ENCODE assay signal across 31 cellular contexts in genomic region chr5:133415906-133416305, GRCh38.
DNase-seq lines count a peak whose midpoint lies in the region; ATAC-seq and TF ChIP-seq lines count a peak whose summit lies in the region.
"Had no signal": no experiment of that assay in that cellular context is flagged by ENCODE, and none has a peak within 500 bp of the region (broad histone marks: within the 10 kb centered on the region; RNA-seq: fewer than 3 reads in every experiment).

No MANE protein-coding gene starts in this region.

- peak overlapping the region in 36 of 59 donors; percentile 3 to 78 (median 64) for H3K27ac ChIP-seq in dorsolateral prefrontal cortex
- H3K27ac ChIP-seq: 22Rv1; A549; BLaER1; BLaER1 treated with 17β-estradiol and CSF1 and Interleukin-3, amounts not matched to agents 10 nM and 100 nM; C4-2B had no signal

- intact Hi-C loops in dorsolateral prefrontal cortex (cut with DNase I): no loop called here
- intact Hi-C loops in Right ventricle myocardium inferior (cut with DNase I): no loop called here

- ATAC-seq in Right ventricle myocardium inferior: no peak
- ATAC-seq: A549; CD8-positive, alpha-beta T cell had no signal

- H3K4me3 ChIP-seq in dorsolateral prefrontal cortex: no peak overlapping the region
- H3K4me3 ChIP-seq: A549; BLaER1; BLaER1 treated with 17β-estradiol and CSF1 and Interleukin-3, amounts not matched to agents 10 nM and 100 nM had no signal

- DNase-seq in dorsolateral prefrontal cortex (no peak), inferior parietal cortex (ENCODE audit: extremely low spot score) (peak; percentile 52), superior temporal gyrus (ENCODE audit: extremely low spot score) (peak; percentile 73), HEK293T (ENCODE audit: extremely low spot score) (no peak), Right ventricle myocardium inferior (ENCODE audit: missing footprints) (no peak), SKM-1 treated with dmso at 0.1 percent for 144 hours (lab: John Stamatoyannopoulos, UW; ENCODE audit: unreplicated experiment) (no peak)
- DNase-seq: 8988T; ACHN; AML-193; BE2C; C1 segment of cervical spinal cord; Caco-2; Calu3; CD4-positive, alpha-beta memory T cell; CD4-positive, alpha-beta T cell; CD4-positive, CD25-positive, alpha-beta regulatory T cell; CD8-positive, alpha-beta memory T cell; CD8-positive, alpha-beta T cell; COR-L47; DMS 273 treated with DMSO at 0.1 percent for 48 hours; DMS153; DMS53; DMS79; DMS79 treated with DMSO at 0.1 percent for 48 hours; DND-41; EL had no signal

- no peaks in the 10 kb centered on the region for H3K27me3 ChIP-seq in dorsolateral prefrontal cortex
- H3K27me3 ChIP-seq: BLaER1; BLaER1 treated with 17β-estradiol and CSF1 and Interleukin-3, amounts not matched to agents 10 nM and 100 nM had no signal

- CTCF ChIA-PET in HEK293T (lab: Yijun Ruan, JAX): interaction anchor here (0.5 to 1.0 kb wide), 2 partner anchors 305 to 611 kb away, joined by 3 read pairs; no protein-coding TSS in a partner anchor

- TF ChIP-seq CTCF in dorsolateral prefrontal cortex (IDR thresholded peaks at IDR 0.05 in 54 of 56, conservative IDR thresholded peaks at IDR 0.05 in 2 of 56; ENCODE audit: low read depth in 1 of 56, partially characterized antibody in 56 of 56): no peak

- POLR2A ChIA-PET in HEK293T (lab: Yijun Ruan, JAX): no interaction called here

TF ChIP-seq in HEK293T, 16 proteins besides CTCF, POLR2A, EP300 and RAD21:
- TF ChIP-seq ARNT (IDR thresholded peaks at IDR 0.05) (no peak), PKNOX1 (IDR thresholded peaks at IDR 0.05) (no peak), SP1 (IDR thresholded peaks at IDR 0.05) (no peak), TARDBP (IDR thresholded peaks at IDR 0.05) (no peak), NFRKB (IDR thresholded peaks at IDR 0.05) (no peak), FOXA1 (IDR thresholded peaks at IDR 0.05) (no peak), ELF4 (IDR thresholded peaks at IDR 0.05) (no peak), LEF1 (IDR thresholded peaks at IDR 0.05; ENCODE audit: borderline replicate concordance) (no peak), FOXM1 (IDR thresholded peaks at IDR 0.05; ENCODE audit: borderline replicate concordance) (no peak), HDGF (IDR thresholded peaks at IDR 0.05; ENCODE audit: borderline replicate concordance) (no peak), SUZ12 (IDR thresholded peaks at IDR 0.05) (no peak), BHLHE40 (IDR thresholded peaks at IDR 0.05; ENCODE audit: borderline replicate concordance) (no peak), L3MBTL2 (conservative IDR thresholded peaks at IDR 0.05) (no peak), FOXK2 (IDR thresholded peaks at IDR 0.05) (no peak), ZNF384 (IDR thresholded peaks at IDR 0.05) (no peak), CTBP1 (IDR thresholded peaks at IDR 0.05; ENCODE audit: borderline replicate concordance) (no peak)

Comparison
In these comparisons a context has a peak if more than half of its experiments do, and no peak if none do; other contexts are left out.
1. DNase-seq: peak in inferior parietal cortex (single experiment) and superior temporal gyrus (single experiment); none in dorsolateral prefrontal cortex (0 of 10), HEK293T (single experiment), Right ventricle myocardium inferior (single experiment) and SKM-1 treated with dmso at 0.1 percent for 144 hours (single experiment).